14 cellular contexts compared by ENCODE assay signal in the genomic region with DNA sequence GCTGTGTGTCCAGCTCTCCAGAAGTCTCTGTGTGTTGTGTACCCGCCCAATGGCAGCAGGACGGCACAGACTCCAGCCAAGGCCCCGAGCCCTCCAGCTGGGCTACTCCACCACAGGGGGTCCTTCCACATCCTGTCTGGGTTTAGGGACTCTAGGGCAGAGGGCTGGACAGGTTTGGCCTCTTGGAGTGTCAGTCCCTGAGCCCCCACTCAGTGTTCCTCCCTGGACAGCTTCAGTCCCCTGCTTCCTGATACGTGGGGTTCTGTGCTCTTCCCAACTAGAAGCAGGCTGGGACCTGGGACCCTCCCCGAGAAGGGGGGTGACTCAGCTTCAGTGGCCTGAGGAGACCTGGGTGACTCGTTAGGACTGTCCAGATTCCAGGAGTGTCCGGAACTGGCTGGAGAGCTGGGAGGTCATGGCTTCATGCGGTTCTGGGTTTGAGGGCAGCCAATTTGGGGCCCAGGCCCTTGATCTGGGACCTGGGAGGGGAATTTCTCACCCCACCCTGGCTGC. TPM values are rescaled to one million over a fixed set of nuclear protein-coding genes. Genes with fewer than 3 reads are reported as not detected.
A peak's percentile ranks its signal among the peaks of the same experiment; 100 is the strongest.
DNase-seq lines count a peak whose midpoint lies in the region; ATAC-seq and TF ChIP-seq lines count a peak whose summit lies in the region.
"Had no signal": no experiment of that assay in that cellular context is flagged by ENCODE, and none has a peak within 500 bp of the region (broad histone marks: within the 10 kb centered on the region; RNA-seq: fewer than 3 reads in every experiment).

No MANE protein-coding gene starts in this region.

- H2BK15ac ChIP-seq in IMR-90 (ENCODE audit: low read depth, low read length) (no peak overlapping the region), neuronal stem cell (ENCODE audit: low read length) (peak overlapping the region; percentile 86)

- no peaks in the 10 kb centered on the region for H3K4me1 Mint-ChIP-seq in endodermal cell
- H3K4me1 Mint-ChIP-seq in activated CD4-positive, alpha-beta T cell treated with anti-CD3 and anti-CD28 coated beads, Interleukin-2, amount 10 ng/mL, durations not matched to agents 7 days and 5 days, result peaks cover 2% of the 10 kb centered on the region
- no peaks in the 10 kb centered on the region for H3K4me1 Mint-ChIP-seq in CD4-positive, alpha-beta T cell (ENCODE audit: low read depth)
- H3K4me1 Mint-ChIP-seq: activated CD8-positive, alpha-beta memory T cell treated with anti-CD3 and anti-CD28 coated beads, Interleukin-2, amount 10 ng/mL, durations not matched to agents 7 days and 5 days had no signal

- H3K18ac ChIP-seq in IMR-90 (ENCODE audit: low read depth, low read length), result no peak overlapping the region
- no peak overlapping the region for H3K18ac ChIP-seq in neuronal stem cell (ENCODE audit: low read length)

- TF ChIP-seq CTCF in AG04450 (IDR thresholded peaks at IDR 0.05; ENCODE audit: low read depth, low read length) (no peak), IMR-90 (conservative IDR thresholded peaks at IDR 0.05; ENCODE audit: low read depth, low read length) (no peak), endodermal cell (conservative IDR thresholded peaks at IDR 0.05) (no peak)
- no peak for TF ChIP-seq CTCF in CD4-positive, alpha-beta T cell (IDR thresholded peaks at IDR 0.05)

- H3K4me3 ChIP-seq in AG04450 (ENCODE audit: low read depth, low read length) (no peak overlapping the region), IMR-90 (ENCODE audit: insufficient read depth, low read depth, low read length) (no peak overlapping the region), endodermal cell (ENCODE audit: low read length) (no peak overlapping the region), neuronal stem cell (ENCODE audit: low read length in 2 of 2) (no peak overlapping the region)
- H3K4me3 ChIP-seq: A549, mucosa of descending colon, skin epidermis had no signal

- H4K91ac ChIP-seq in IMR-90 (ENCODE audit: insufficient read depth, low read depth, low read length), result peak overlapping the region; percentile 49; the same call in 1 of the 2 replicates
- no peak overlapping the region for H4K91ac ChIP-seq in neuronal stem cell (ENCODE audit: low read depth, low read length, poor library complexity)

- H2AK5ac ChIP-seq in IMR-90 (ENCODE audit: low read depth, low read length) (peak overlapping the region; percentile 78; the same call in 1 of the 2 replicates), neuronal stem cell (ENCODE audit: low read depth, low read length) (peak overlapping the region; percentile 91)

- H4K8ac ChIP-seq in IMR-90 (ENCODE audit: low read depth in 2 of 2, low read length in 2 of 2) (peak overlapping the region; percentile 41 to 66; a peak in 1 of 4 replicates), neuronal stem cell (ENCODE audit: low read depth, low read length) (no peak overlapping the region)

- H4K20me1 ChIP-seq in IMR-90 (ENCODE audit: insufficient read depth, low read length), result no peaks in the 10 kb centered on the region

- POLR2A ChIA-PET in AG04450 (lab: Yijun Ruan, JAX) (no interaction called here), IMR-90 (lab: Charles Lee; ENCODE audit: unreplicated experiment) (no interaction called here)
- POLR2A ChIA-PET in activated CD4-positive, alpha-beta T cell treated with anti-CD3 and anti-CD28 coated beads, Interleukin-2, amount 10 ng/mL, durations not matched to agents 7 days and 5 days (lab: Charles Lee), result interaction anchor here (0.6 kb wide), 1 partner anchor 1450 kb away, joined by 8 read pairs; no protein-coding TSS in a partner anchor
- POLR2A ChIA-PET in CD4-positive, alpha-beta T cell (lab: Charles Lee), result interaction anchor here (0.9 kb wide), 1 partner anchor 100 kb away, joined by 4 read pairs; no protein-coding TSS in a partner anchor

- dilution Hi-C loops in IMR-90 (cut with HindIII; ENCODE audit: low sequenced_read_pairs, unreplicated experiment), result no loop called here

- H3K23ac ChIP-seq in IMR-90 (ENCODE audit: low read depth, low read length) (no peak overlapping the region), neuronal stem cell (ENCODE audit: low read depth, low read length, poor library complexity) (no peak overlapping the region)

- TF ChIP-seq RAD21 in IMR-90 (IDR thresholded peaks at IDR 0.05; ENCODE audit: low read length), result no peak

- H3K4me2 ChIP-seq in IMR-90 (ENCODE audit: low read depth, low read length) (no peak overlapping the region), neuronal stem cell (ENCODE audit: insufficient read depth, low read length, poor library complexity, severe bottlenecking) (no peak overlapping the region)
- H3K4me2 ChIP-seq: A549 had no signal

- no peak overlapping the region; the same call in 1 of the 2 replicates for H3K14ac ChIP-seq in IMR-90 (replicated peaks; ENCODE audit: low read depth, low read length)
- no peak overlapping the region for H3K14ac ChIP-seq in neuronal stem cell (ENCODE audit: low read length)

- H3K79me1 ChIP-seq in IMR-90 (ENCODE audit: low read depth in 1 of 2, low read length in 2 of 2) (peaks cover 0 to 3% of the 10 kb centered on the region in 2 experiments; a peak in 1 of 4 replicates), neuronal stem cell (ENCODE audit: low read depth, low read length) (peaks cover 2% of the 10 kb centered on the region)

- WGBS in IMR-90 (ENCODE audit: extremely low coverage in 2 of 2, insufficient read length in 1 of 2), 2 experiments, result 79% methylated on average over 2 of the region's 8 CpGs; no CpG with 5 or more reads in 1 of the 2 experiments
- 84 to 88% methylated on average over 6 to 8 of the region's 8 CpGs for WGBS in endodermal cell (ENCODE audit: insufficient coverage in 1 of 2, insufficient read length in 1 of 2), 2 experiments
- WGBS in neuronal stem cell (ENCODE audit: extremely low coverage in 2 of 2, insufficient read length in 2 of 2, insufficient replicate concordance in 1 of 2), 2 donors, result no CpG with 5 or more reads among the region's 8 CpGs

- H2BK12ac ChIP-seq in neuronal stem cell (ENCODE audit: low read length), result no peak overlapping the region

- H2AFZ ChIP-seq in IMR-90 (replicated peaks; ENCODE audit: low read length, poor library complexity), result peak overlapping the region; percentile 63
- H2AFZ ChIP-seq in neuronal stem cell (ENCODE audit: low read length), result no peak overlapping the region
- H2AFZ ChIP-seq: parathyroid adenoma had no signal

- H2AK9ac ChIP-seq in IMR-90 (replicated peaks; ENCODE audit: low read depth, low read length, poor library complexity), result peak overlapping the region; percentile 21

- H3K9me1 ChIP-seq in IMR-90 (ENCODE audit: insufficient read depth, low read length), result no peaks in the 10 kb centered on the region

- H3K36me3 Mint-ChIP-seq in endodermal cell (ENCODE audit: low read depth), result peaks cover 13% of the 10 kb centered on the region
- H3K36me3 Mint-ChIP-seq in activated CD4-positive, alpha-beta T cell treated with anti-CD3 and anti-CD28 coated beads, Interleukin-2, amount 10 ng/mL, durations not matched to agents 7 days and 5 days (ENCODE audit: low read depth), result no peaks in the 10 kb centered on the region
- peaks cover 4% of the 10 kb centered on the region for H3K36me3 Mint-ChIP-seq in CD4-positive, alpha-beta T cell (ENCODE audit: low read depth)
- H3K36me3 Mint-ChIP-seq: activated CD8-positive, alpha-beta memory T cell treated with anti-CD3 and anti-CD28 coated beads, Interleukin-2, amount 10 ng/mL, durations not matched to agents 7 days and 5 days had no signal

- in situ Hi-C loops in IMR-90 (cut with MboI; ENCODE audit: low sequenced_read_pairs), result loop anchor here (5.0 kb wide), 1 partner anchor 93 kb away; no protein-coding TSS in a partner anchor

- H3K9ac ChIP-seq in IMR-90 (ENCODE audit: low read depth, low read length) (no peak overlapping the region), endodermal cell (ENCODE audit: extremely low read depth, low read length, poor library complexity, severe bottlenecking) (no peak overlapping the region), neuronal stem cell (ENCODE audit: low read depth, low read length, poor library complexity) (no peak overlapping the region)
- H3K9ac ChIP-seq: parathyroid adenoma had no signal

- peak overlapping the region; percentile 31 for H3K27ac ChIP-seq in AG04450 (ENCODE audit: low read depth, low read length)
- H3K27ac ChIP-seq in IMR-90 (ENCODE audit: insufficient read depth, low read length), result 0 out of 2 replicates have a peak overlapping the region, but pooled peaks have one; percentile 6
- H3K27ac ChIP-seq in endodermal cell (ENCODE audit: low read depth, low read length), result no peak overlapping the region
- H3K27ac ChIP-seq in neuronal stem cell (replicated peaks; ENCODE audit: low read length), result no peak overlapping the region
- H3K27ac ChIP-seq in CD4-positive, alpha-beta T cell (ENCODE audit: low read depth, low read length), result no peak overlapping the region
- H3K27ac ChIP-seq: parathyroid adenoma had no signal

- BruUV-seq in IMR-90 (replicated peaks; lab: Mats Ljungman, UMichigan), result no TSS peak

- H3K4me3 Mint-ChIP-seq in endodermal cell, result no peak overlapping the region
- H3K4me3 Mint-ChIP-seq in activated CD4-positive, alpha-beta T cell treated with anti-CD3 and anti-CD28 coated beads, Interleukin-2, amount 10 ng/mL, durations not matched to agents 7 days and 5 days, result no peak overlapping the region
- H3K4me3 Mint-ChIP-seq in CD4-positive, alpha-beta T cell, result no peak overlapping the region
- H3K4me3 Mint-ChIP-seq: activated CD8-positive, alpha-beta memory T cell treated with anti-CD3 and anti-CD28 coated beads, Interleukin-2, amount 10 ng/mL, durations not matched to agents 7 days and 5 days; dendritic cell treated with granulocyte-macrophage colony-stimulating factor and Interleukin-4, amounts not matched to agents 40 ng/mL and 50 ng/mL, for 4 days had no signal

- no peak overlapping the region for H3K56ac ChIP-seq in IMR-90 (ENCODE audit: extremely low read depth, insufficient read depth, low read length)

- peaks cover 3% of the 10 kb centered on the region; the same call in 1 of the 2 replicates for H3K36me3 ChIP-seq in IMR-90 (ENCODE audit: control insufficient read depth, insufficient read depth, low read length)
- peaks cover 11% of the 10 kb centered on the region for H3K36me3 ChIP-seq in endodermal cell (ENCODE audit: control insufficient read depth, insufficient read depth, low read length)
- H3K36me3 ChIP-seq in neuronal stem cell (replicated peaks in 1 of 2; ENCODE audit: control insufficient read depth in 2 of 2, insufficient read depth in 2 of 2, low read length in 2 of 2), result peaks cover 0 to 9% of the 10 kb centered on the region in 2 donors

- H3K9me3 ChIP-seq in AG04450 (ENCODE audit: control insufficient read depth, insufficient read depth, low read length), result peaks cover 5% of the 10 kb centered on the region; the same call in 1 of the 2 replicates
- H3K9me3 ChIP-seq in IMR-90 (ENCODE audit: control insufficient read depth, insufficient read depth, low read length), result no peaks in the 10 kb centered on the region
- no peaks in the 10 kb centered on the region for H3K9me3 ChIP-seq in endodermal cell (ENCODE audit: control insufficient read depth, low read length)
- H3K9me3 ChIP-seq in neuronal stem cell (replicated peaks in 1 of 2; ENCODE audit: control insufficient read depth in 2 of 2, insufficient read depth in 1 of 2, low read depth in 1 of 2, low read length in 2 of 2), result no peaks in the 10 kb centered on the region
- H3K9me3 ChIP-seq in CD4-positive, alpha-beta T cell (ENCODE audit: control insufficient read depth, low read length), result no peaks in the 10 kb centered on the region
- H3K9me3 ChIP-seq: A549, mucosa of descending colon had no signal

- H3K4ac ChIP-seq in IMR-90 (ENCODE audit: low read depth, low read length), result peak overlapping the region; percentile 65
- no peak overlapping the region for H3K4ac ChIP-seq in neuronal stem cell (ENCODE audit: low read length)

- ATAC-seq in IMR-90 (ENCODE audit: low read depth), result peak; percentile 49
- no peak for ATAC-seq in CD4-positive, alpha-beta T cell (ENCODE audit: poor library complexity)

- intact Hi-C loops in IMR-90 (cut with micrococcal nuclease), result loop anchor here (1.0 to 5.0 kb wide), 2 partner anchors 100 to 292 kb away; no protein-coding TSS in a partner anchor
- intact Hi-C loops in CD4-positive, alpha-beta T cell (cut with DNase I, micrococcal nuclease), result loop anchor here (1.0 to 5.0 kb wide), 2 partner anchors 100 to 243 kb away; no protein-coding TSS in a partner anchor

- no peaks in the 10 kb centered on the region for H3K9me3 Mint-ChIP-seq in endodermal cell
- H3K9me3 Mint-ChIP-seq in activated CD4-positive, alpha-beta T cell treated with anti-CD3 and anti-CD28 coated beads, Interleukin-2, amount 10 ng/mL, durations not matched to agents 7 days and 5 days, result no peaks in the 10 kb centered on the region
- no peaks in the 10 kb centered on the region for H3K9me3 Mint-ChIP-seq in CD4-positive, alpha-beta T cell
- H3K9me3 Mint-ChIP-seq: dendritic cell treated with granulocyte-macrophage colony-stimulating factor and Interleukin-4, amounts not matched to agents 40 ng/mL and 50 ng/mL, for 4 days had no signal

- no peak for TF ChIP-seq POLR2A in IMR-90 (IDR thresholded peaks at IDR 0.05; ENCODE audit: low read depth, low read length)

- H3K27me3 ChIP-seq in AG04450 (ENCODE audit: control insufficient read depth, insufficient read depth, low read length) (no peaks in the 10 kb centered on the region), IMR-90 (ENCODE audit: control insufficient read depth, insufficient read depth, low read length) (no peaks in the 10 kb centered on the region), endodermal cell (ENCODE audit: control insufficient read depth, insufficient read depth, low read length, poor library complexity, severe bottlenecking) (no peaks in the 10 kb centered on the region), neuronal stem cell (ENCODE audit: control insufficient read depth in 3 of 3, insufficient read depth in 3 of 3, low read depth in 1 of 3, low read length in 3 of 3) (no peaks in the 10 kb centered on the region)
- H3K27me3 ChIP-seq in CD4-positive, alpha-beta T cell (ENCODE audit: control insufficient read depth, insufficient read depth, low read length), result no peaks in the 10 kb centered on the region

- DNase-seq in AG04450 (ENCODE audit: low read depth, low spot score), result no peak
- DNase-seq in IMR-90, result peak; percentile 58
- peak; percentile 57 for DNase-seq in endodermal cell
- no peak for DNase-seq in neuronal stem cell (ENCODE audit: low spot score)
- no peak for DNase-seq in DMS153 (lab: John Stamatoyannopoulos, UW)
- no peak for DNase-seq in activated CD4-positive, alpha-beta T cell treated with anti-CD3 and anti-CD28 coated beads, Interleukin-2, amount 10 ng/mL, durations not matched to agents 7 days and 5 days
- no peak for DNase-seq in NCI-H69 (lab: John Stamatoyannopoulos, UW)
- no peak for DNase-seq in CD4-positive, alpha-beta T cell

- CTCF ChIA-PET in AG04450 (lab: Charles Lee), result interaction anchor here (0.9 to 6.6 kb wide), 10 partner anchors 8 to 101 kb away, joined by 3 to 57 read pairs (median 4); a partner anchor contains a TSS
- CTCF ChIA-PET in IMR-90 (lab: Yijun Ruan, JAX), result interaction anchor here (1.5 to 2.0 kb wide), 3 partner anchors 9 to 100 kb away, joined by 5 to 7 read pairs (median 6); a partner anchor contains a TSS
- CTCF ChIA-PET in activated CD4-positive, alpha-beta T cell treated with anti-CD3 and anti-CD28 coated beads, Interleukin-2, amount 10 ng/mL, durations not matched to agents 7 days and 5 days (lab: Charles Lee), result interaction anchor here (0.8 to 4.3 kb wide), 12 partner anchors 8 to 140 kb away, joined by 3 to 27 read pairs (median 5); a partner anchor contains a TSS
- CTCF ChIA-PET in CD4-positive, alpha-beta T cell (lab: Charles Lee), result interaction anchor here (0.7 to 2.9 kb wide), 6 partner anchors 8 to 99 kb away, joined by 3 to 13 read pairs (median 4); a partner anchor contains a TSS

- H2BK120ac ChIP-seq in IMR-90 (ENCODE audit: low read depth, low read length) (peak overlapping the region; percentile 44), neuronal stem cell (ENCODE audit: low read depth, low read length) (no peak overlapping the region)

- peak overlapping the region; percentile 62; the same call in 1 of the 2 replicates for H2BK20ac ChIP-seq in IMR-90 (ENCODE audit: low read depth, low read length)

- H3K4me1 ChIP-seq in IMR-90 (ENCODE audit: control insufficient read depth, insufficient read depth, low read length) (peaks cover 7% of the 10 kb centered on the region), endodermal cell (ENCODE audit: control insufficient read depth, insufficient read depth, low read length) (no peaks in the 10 kb centered on the region), neuronal stem cell (ENCODE audit: control insufficient read depth in 2 of 2, insufficient read depth in 1 of 2, low read depth in 1 of 2, low read length in 2 of 2) (peaks cover 0 to 7% of the 10 kb centered on the region in 2 donors)
- H3K4me1 ChIP-seq: parathyroid adenoma had no signal

- no peaks in the 10 kb centered on the region for H3K27me3 Mint-ChIP-seq in endodermal cell (ENCODE audit: insufficient read depth)
- H3K27me3 Mint-ChIP-seq in activated CD4-positive, alpha-beta T cell treated with anti-CD3 and anti-CD28 coated beads, Interleukin-2, amount 10 ng/mL, durations not matched to agents 7 days and 5 days, result no peaks in the 10 kb centered on the region
- H3K27me3 Mint-ChIP-seq in CD4-positive, alpha-beta T cell, result no peaks in the 10 kb centered on the region
- H3K27me3 Mint-ChIP-seq: activated CD8-positive, alpha-beta memory T cell treated with anti-CD3 and anti-CD28 coated beads, Interleukin-2, amount 10 ng/mL, durations not matched to agents 7 days and 5 days; dendritic cell treated with granulocyte-macrophage colony-stimulating factor and Interleukin-4, amounts not matched to agents 40 ng/mL and 50 ng/mL, for 4 days had no signal

- no peak overlapping the region for H4K5ac ChIP-seq in IMR-90 (ENCODE audit: low read depth, low read length)

- H3K27ac Mint-ChIP-seq in endodermal cell, result peak overlapping the region; percentile 30
- no peak overlapping the region for H3K27ac Mint-ChIP-seq in activated CD4-positive, alpha-beta T cell treated with anti-CD3 and anti-CD28 coated beads, Interleukin-2, amount 10 ng/mL, durations not matched to agents 7 days and 5 days
- H3K27ac Mint-ChIP-seq in CD4-positive, alpha-beta T cell, result no peak overlapping the region
- H3K27ac Mint-ChIP-seq: dendritic cell treated with granulocyte-macrophage colony-stimulating factor and Interleukin-4, amounts not matched to agents 40 ng/mL and 50 ng/mL, for 4 days had no signal

- H2BK5ac ChIP-seq in IMR-90 (ENCODE audit: low read depth, low read length, poor library complexity, severe bottlenecking), result no peak overlapping the region
- H2BK5ac ChIP-seq in neuronal stem cell (ENCODE audit: low read length), result no peak overlapping the region

RNA-seq across cellular contexts. Expression of a gene that starts 4.2 kb away (rescaled TPM):
- polyA plus RNA-seq in AG04450 (2011; rRNA removed) (2.7 and 2.9 TPM in 2 replicates), IMR-90 (2012; rRNA removed) (6.7 and 8.8 TPM in 2 replicates)
- 1.00 and 1.3 TPM in 2 replicates for polyA minus RNA-seq in AG04450 (2011; rRNA and poly(A)+ RNA removed)
- total RNA-seq in IMR-90 (2012; rRNA removed) (0.56 and 0.72 TPM in 2 replicates), endodermal cell (10 to 100 TPM in 1 of 2 donors, 1 to 10 TPM in 1; 7.3 to 11.7 TPM)
- polyA plus RNA-seq in IMR-90 (2012; cell fraction: cytosol; rRNA removed), result 1.7 and 2.4 TPM in 2 replicates
- polyA plus RNA-seq in IMR-90 (2012; cell fraction: nucleus; rRNA removed; ENCODE audit: low replicate concordance), result 68.1 and 111 TPM in 2 replicates
- 14.7 TPM for polyA plus RNA-seq in endodermal cell (2013, experiment 1 of 2)
- 10.5 TPM for polyA plus RNA-seq in endodermal cell (2013, experiment 2 of 2)
- 5.4 TPM for polyA plus RNA-seq in neuronal stem cell (2013, experiment 1 of 2)
- polyA plus RNA-seq in neuronal stem cell (2013, experiment 2 of 2), result 5.3 TPM
- total RNA-seq in activated CD4-positive, alpha-beta T cell treated with anti-CD3 and anti-CD28 coated beads, Interleukin-2, amount 10 ng/mL, durations not matched to agents 7 days and 5 days, result 1 to 10 TPM; 6.9 to 7.1 TPM
- 1 to 10 TPM; 3.9 to 4.9 TPM for total RNA-seq in CD4-positive, alpha-beta T cell

RNA-seq across cellular contexts. Expression of a gene that starts 22.3 kb away (rescaled TPM):
- polyA plus RNA-seq in AG04450 (2011; rRNA removed) (not detected in 2 replicates), IMR-90 (2012; rRNA removed) (not detected in 2 replicates)
- not detected in 2 replicates for polyA minus RNA-seq in AG04450 (2011; rRNA and poly(A)+ RNA removed)
- total RNA-seq in IMR-90 (2012; rRNA removed) (not detected in 2 replicates), endodermal cell (under 1 TPM; 0.20 to 0.51 TPM)
- polyA plus RNA-seq in IMR-90 (2012; cell fraction: cytosol; rRNA removed), result not detected in 2 replicates
- polyA plus RNA-seq in IMR-90 (2012; cell fraction: nucleus; rRNA removed; ENCODE audit: low replicate concordance), result 0.01 TPM in 1 of 2 replicates, not detected in the other
- polyA plus RNA-seq in endodermal cell (2013, experiment 1 of 2), result 0.04 TPM
- polyA plus RNA-seq in endodermal cell (2013, experiment 2 of 2), result not detected
- not detected for polyA plus RNA-seq in neuronal stem cell (2013, experiment 1 of 2)
- not detected for polyA plus RNA-seq in neuronal stem cell (2013, experiment 2 of 2)
- total RNA-seq in activated CD4-positive, alpha-beta T cell treated with anti-CD3 and anti-CD28 coated beads, Interleukin-2, amount 10 ng/mL, durations not matched to agents 7 days and 5 days, result under 1 TPM; 0.02 to 0.05 TPM
- under 1 TPM; 0.14 to 0.38 TPM for total RNA-seq in CD4-positive, alpha-beta T cell

RNA-seq across cellular contexts. Expression of a gene that starts 25.8 kb away (rescaled TPM):
- polyA plus RNA-seq in AG04450 (2011; rRNA removed) (9.1 and 11.5 TPM in 2 replicates), IMR-90 (2012; rRNA removed) (17.1 and 17.9 TPM in 2 replicates)
- polyA minus RNA-seq in AG04450 (2011; rRNA and poly(A)+ RNA removed), result 3.3 and 6.9 TPM in 2 replicates
- total RNA-seq in IMR-90 (2012; rRNA removed) (14.7 and 15.6 TPM in 2 replicates), endodermal cell (10 to 100 TPM; 12.1 to 15.3 TPM)
- 18.9 and 28.9 TPM in 2 replicates for polyA plus RNA-seq in IMR-90 (2012; cell fraction: cytosol; rRNA removed)
- polyA plus RNA-seq in IMR-90 (2012; cell fraction: nucleus; rRNA removed; ENCODE audit: low replicate concordance), result 34.0 and 51.0 TPM in 2 replicates
- 14.4 TPM for polyA plus RNA-seq in endodermal cell (2013, experiment 1 of 2)
- polyA plus RNA-seq in endodermal cell (2013, experiment 2 of 2), result 13.5 TPM
- polyA plus RNA-seq in neuronal stem cell (2013, experiment 1 of 2), result 8.7 TPM
- 8.1 TPM for polyA plus RNA-seq in neuronal stem cell (2013, experiment 2 of 2)
- 10 to 100 TPM; 12.5 to 17.1 TPM for total RNA-seq in activated CD4-positive, alpha-beta T cell treated with anti-CD3 and anti-CD28 coated beads, Interleukin-2, amount 10 ng/mL, durations not matched to agents 7 days and 5 days
- total RNA-seq in CD4-positive, alpha-beta T cell, result 10 to 100 TPM; 13.0 to 13.8 TPM

RNA-seq across cellular contexts. Expression of a gene that starts 25.8 kb away (rescaled TPM):
- polyA plus RNA-seq in AG04450 (2011; rRNA removed) (30.7 and 32.8 TPM in 2 replicates), IMR-90 (2012; rRNA removed) (14.9 and 16.1 TPM in 2 replicates)
- 112 and 126 TPM in 2 replicates for polyA minus RNA-seq in AG04450 (2011; rRNA and poly(A)+ RNA removed)
- total RNA-seq in IMR-90 (2012; rRNA removed) (61.9 and 94.8 TPM in 2 replicates), endodermal cell (10 to 100 TPM; 28.6 to 37.1 TPM)
- polyA plus RNA-seq in IMR-90 (2012; cell fraction: cytosol; rRNA removed), result 6.6 and 12.3 TPM in 2 replicates
- polyA plus RNA-seq in IMR-90 (2012; cell fraction: nucleus; rRNA removed; ENCODE audit: low replicate concordance), result 13.2 and 21.8 TPM in 2 replicates
- 16.1 TPM for polyA plus RNA-seq in endodermal cell (2013, experiment 1 of 2)
- polyA plus RNA-seq in endodermal cell (2013, experiment 2 of 2), result 13.6 TPM
- polyA plus RNA-seq in neuronal stem cell (2013, experiment 1 of 2), result 3.1 TPM
- polyA plus RNA-seq in neuronal stem cell (2013, experiment 2 of 2), result 3.0 TPM
- total RNA-seq in activated CD4-positive, alpha-beta T cell treated with anti-CD3 and anti-CD28 coated beads, Interleukin-2, amount 10 ng/mL, durations not matched to agents 7 days and 5 days, result 10 to 100 TPM; 27.8 to 34.7 TPM
- total RNA-seq in CD4-positive, alpha-beta T cell, result 10 to 100 TPM; 14.5 to 17.9 TPM

Comparison
In these comparisons a context has a peak if more than half of its experiments do, and no peak if none do; other contexts are left out.
1. DNase-seq: peak in IMR-90 (single experiment) and endodermal cell (single experiment); none in AG04450 (single experiment), neuronal stem cell (single experiment), DMS153 (single experiment), activated CD4-positive, alpha-beta T cell treated with anti-CD3 and anti-CD28 coated beads, Interleukin-2, amount 10 ng/mL, durations not matched to agents 7 days and 5 days (single experiment), NCI-H69 (single experiment) and CD4-positive, alpha-beta T cell (0 of 10).
2. H3K27ac ChIP-seq: peak in AG04450 (single experiment) and IMR-90 (single experiment); none in endodermal cell (single experiment), neuronal stem cell (single experiment) and CD4-positive, alpha-beta T cell (single experiment).
3. POLR2A ChIA-PET loops: an anchor here in activated CD4-positive, alpha-beta T cell treated with anti-CD3 and anti-CD28 coated beads, Interleukin-2, amount 10 ng/mL, durations not matched to agents 7 days and 5 days (0.6 kb wide) and CD4-positive, alpha-beta T cell (0.9 kb wide); none called in AG04450 and IMR-90.